ENCODE assay signal across 12 cellular contexts in the genomic region with DNA sequence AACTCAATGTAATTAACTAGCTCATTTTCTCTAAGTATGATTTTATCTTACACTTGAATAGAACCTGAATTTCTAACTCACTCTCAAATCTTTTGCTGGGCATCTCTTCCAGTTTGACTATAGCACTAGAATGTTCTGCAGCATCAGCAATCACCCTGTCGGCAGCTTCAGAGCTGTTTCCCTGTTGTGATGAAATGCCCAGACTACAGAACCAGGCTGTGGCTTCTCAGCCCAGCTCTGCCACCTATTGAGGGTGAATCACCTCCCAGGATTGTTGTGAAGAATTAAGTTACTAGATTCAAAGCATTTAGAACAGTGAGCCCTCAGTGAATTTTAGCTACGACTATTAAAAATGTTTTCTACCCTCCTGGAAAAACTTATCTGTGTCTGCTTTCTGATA.
DNase-seq lines count a peak whose midpoint lies in the region; ATAC-seq and TF ChIP-seq lines count a peak whose summit lies in the region.
"Had no signal": no experiment of that assay in that cellular context is flagged by ENCODE, and none has a peak within 500 bp of the region (broad histone marks: within the 10 kb centered on the region; RNA-seq: fewer than 3 reads in every experiment).

No MANE protein-coding gene starts in this region.

- no peak overlapping the region for H3K4me3 Mint-ChIP-seq in osteocyte (ENCODE audit: unreplicated experiment)
- H3K4me3 Mint-ChIP-seq: brain, WTC11 had no signal

- H3F3A ChIP-seq in PC-9 (ENCODE audit: insufficient read depth, low read depth): peaks cover 18% of the 10 kb centered on the region

- no peak overlapping the region for H2AFZ ChIP-seq in PC-9

- no peaks in the 10 kb centered on the region for H3K27me3 ChIP-seq in PC-9 (ENCODE audit: insufficient read depth, low read depth)

- no peak for ATAC-seq in mucosa of descending colon
- ATAC-seq: WTC11 had no signal

- no TSS peak for BruUV-seq in PC-9 (replicated peaks; lab: Mats Ljungman, UMichigan)

- H3K4me1 ChIP-seq in PC-9 (replicated peaks; ENCODE audit: insufficient read depth) (peaks cover 21% of the 10 kb centered on the region), mucosa of descending colon (ENCODE audit: low read depth) (no peaks in the 10 kb centered on the region)

- H3K36me3 ChIP-seq in PC-9 (ENCODE audit: low read depth) (no peaks in the 10 kb centered on the region), mucosa of descending colon (ENCODE audit: low read depth) (no peaks in the 10 kb centered on the region)
- H3K36me3 ChIP-seq: neutrophil had no signal

- DNase-seq in SIG-M5 treated with dmso at 0.1 percent for 504 hours (lab: John Stamatoyannopoulos, UW; ENCODE audit: unreplicated experiment) (peak; percentile 23), SIG-M5 (lab: John Stamatoyannopoulos, UW) (no peak), PC-9 (peak; percentile 48 to 81), epithelial cell of proximal tubule (ENCODE audit: low read depth) (peak; percentile 70), osteocyte (ENCODE audit: extremely low spot score, unreplicated experiment) (no peak), mucosa of descending colon (no peak), NCI-H69 (lab: John Stamatoyannopoulos, UW) (no peak), NCI-H446 treated with DMSO at 0.1 percent for 48 hours (lab: John Stamatoyannopoulos, UW) (no peak)
- DNase-seq: NCI-H526 had no signal

- H3K4me3 ChIP-seq in PC-9 (no peak overlapping the region), epithelial cell of proximal tubule (ENCODE audit: low read depth, low read length) (no peak overlapping the region), mucosa of descending colon (no peak overlapping the region)

- CTCF ChIA-PET in PC-9 (lab: Charles Lee): interaction anchor here (0.7 to 1.0 kb wide), 2 partner anchors 44 to 599 kb away, joined by 3 read pairs; no protein-coding TSS in a partner anchor

- no peak overlapping the region for H3K27ac Mint-ChIP-seq in osteocyte (ENCODE audit: unreplicated experiment)
- H3K27ac Mint-ChIP-seq: WTC11 had no signal

- TF ChIP-seq CTCF in PC-9 (conservative IDR thresholded peaks at IDR 0.05) (no peak; the same call in 1 of the 2 replicates), epithelial cell of proximal tubule (conservative IDR thresholded peaks at IDR 0.05; ENCODE audit: low read depth, low read length) (peak; percentile 40), osteocyte (IDR thresholded peaks at IDR 0.05) (peak; percentile 34), mucosa of descending colon (IDR thresholded peaks at IDR 0.05) (no peak)

- no peaks in the 10 kb centered on the region for H4K20me1 ChIP-seq in PC-9 (ENCODE audit: insufficient read depth)

- POLR2A ChIA-PET in PC-9 (lab: Charles Lee; ENCODE audit: unreplicated experiment): interaction anchor here (0.5 to 0.7 kb wide), 3 partner anchors 123 to 296 kb away, joined by 3 to 6 read pairs (median 4); no protein-coding TSS in a partner anchor

- no peaks in the 10 kb centered on the region for H3K9me2 ChIP-seq in PC-9 (ENCODE audit: insufficient read depth)

- intact Hi-C loops in PC-9 (cut with micrococcal nuclease; ENCODE audit: unreplicated experiment) (loop anchor here (1.0 kb wide), 1 partner anchor 43 kb away; no protein-coding TSS in a partner anchor), mucosa of descending colon (cut with DNase I, micrococcal nuclease) (no loop called here)

- no peaks in the 10 kb centered on the region for H3K36me3 Mint-ChIP-seq in osteocyte (ENCODE audit: unreplicated experiment)
- H3K36me3 Mint-ChIP-seq: brain, WTC11 had no signal

- H3K9me3 Mint-ChIP-seq in osteocyte (ENCODE audit: unreplicated experiment): no peaks in the 10 kb centered on the region
- H3K9me3 Mint-ChIP-seq: WTC11 had no signal

- H3K27ac ChIP-seq in PC-9: peak overlapping the region; percentile 38; the same call in 1 of the 2 replicates
- H3K27ac ChIP-seq: neutrophil had no signal

- H3K9me3 ChIP-seq in PC-9 (ENCODE audit: insufficient read depth, low read depth) (no peaks in the 10 kb centered on the region), mucosa of descending colon (no peaks in the 10 kb centered on the region)
- H3K9me3 ChIP-seq: neutrophil had no signal

- no peaks in the 10 kb centered on the region for H3K27me3 Mint-ChIP-seq in osteocyte (ENCODE audit: unreplicated experiment)

- peaks cover 25% of the 10 kb centered on the region for H3K4me1 Mint-ChIP-seq in osteocyte (ENCODE audit: unreplicated experiment)

- H3K79me2 ChIP-seq in PC-9 (ENCODE audit: low read depth): no peaks in the 10 kb centered on the region

- H3K4me2 ChIP-seq in PC-9: 0 out of 2 replicates have a peak overlapping the region, but pooled peaks have one; percentile 9

Comparison
In these comparisons a context has a peak if more than half of its experiments do, and no peak if none do; other contexts are left out.
1. DNase-seq: peak in SIG-M5 treated with dmso at 0.1 percent for 504 hours (single experiment), PC-9 (2 of 2) and epithelial cell of proximal tubule (single experiment); none in SIG-M5 (single experiment), osteocyte (single experiment), mucosa of descending colon (0 of 3), NCI-H69 (single experiment) and NCI-H446 treated with DMSO at 0.1 percent for 48 hours (single experiment).
2. CTCF ChIP-seq: peak in epithelial cell of proximal tubule (single experiment) and osteocyte (single experiment); none in PC-9 (single experiment) and mucosa of descending colon (single experiment).